1 cellular context compared by ENCODE assay signal in genomic region chr6:49462927-49463611, GRCh38.
TF ChIP-seq lines count a peak whose summit lies in the region.

Gene CENPQ (plus strand): TSS chr6:49463370. CDS start chr6:49470177, 6,807 bp downstream.
Gene MMUT (minus strand): TSS chr6:49463253. CDS start chr6:49459466, 3,787 bp downstream.

TF ChIP-seq in K562, 482 proteins besides CTCF, POLR2A, EP300 and RAD21 (continued from another document and continues in another):
- peak; percentile 59 to 75 for TF ChIP-seq NRF1 (conservative IDR thresholded peaks at IDR 0.05 in 1 of 2, IDR thresholded peaks at IDR 0.05 in 1 of 2)
- TF ChIP-seq MEF2D (tag; conservative IDR thresholded peaks at IDR 0.05; ENCODE audit: low read depth), result no peak
- TF ChIP-seq TOE1 (IDR thresholded peaks at IDR 0.05; ENCODE audit: borderline replicate concordance), result 0 out of 2 replicates have a peak, but pooled peaks have one; percentile 13
- peak; percentile 91; the same call in 1 of the 2 replicates for TF ChIP-seq TOE1 (CRISPR knock-in tag; IDR thresholded peaks at IDR 0.05; ENCODE audit: borderline replicate concordance, low read depth)
- TF ChIP-seq JUND (IDR thresholded peaks at IDR 0.05; ENCODE audit: borderline replicate concordance, low read depth, low read length), result peak; percentile 83
- peak; percentile 69; the same call in 1 of the 3 replicates for TF ChIP-seq JUND (tag; IDR thresholded peaks at IDR 0.05; ENCODE audit: borderline replicate concordance, low read depth, low read length)
- no peak for TF ChIP-seq ZFP1 (CRISPR knock-in tag; IDR thresholded peaks at IDR 0.05)
- TF ChIP-seq, protein P1, sequence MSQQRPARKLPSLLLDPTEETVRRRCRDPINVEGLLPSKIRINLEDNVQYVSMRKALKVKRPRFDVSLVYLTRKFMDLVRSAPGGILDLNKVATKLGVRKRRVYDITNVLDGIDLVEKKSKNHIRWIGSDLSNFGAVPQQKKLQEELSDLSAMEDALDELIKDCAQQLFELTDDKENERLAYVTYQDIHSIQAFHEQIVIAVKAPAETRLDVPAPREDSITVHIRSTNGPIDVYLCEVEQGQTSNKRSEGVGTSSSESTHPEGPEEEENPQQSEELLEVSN (IDR thresholded peaks at IDR 0.05; ENCODE audit: borderline replicate concordance in 1 of 2, extremely low read depth in 1 of 2, insufficient read depth in 1 of 2, insufficient read length in 1 of 2, low read depth in 1 of 2, low read length in 1 of 2, poor library complexity in 1 of 2, severe bottlenecking in 1 of 2), result peak; percentile 53 to 54
- peak; percentile 86 for TF ChIP-seq LCOR (CRISPR knock-in tag; IDR thresholded peaks at IDR 0.05)
- peak; percentile 7; the same call in 1 of the 2 replicates for TF ChIP-seq HLTF (IDR thresholded peaks at IDR 0.05)
- TF ChIP-seq CBX2 (IDR thresholded peaks at IDR 0.05; ENCODE audit: insufficient read depth, low read length, poor library complexity, severe bottlenecking), result no peak
- no peak for TF ChIP-seq GTF2A2 (tag; IDR thresholded peaks at IDR 0.05)
- TF ChIP-seq, protein P2, sequence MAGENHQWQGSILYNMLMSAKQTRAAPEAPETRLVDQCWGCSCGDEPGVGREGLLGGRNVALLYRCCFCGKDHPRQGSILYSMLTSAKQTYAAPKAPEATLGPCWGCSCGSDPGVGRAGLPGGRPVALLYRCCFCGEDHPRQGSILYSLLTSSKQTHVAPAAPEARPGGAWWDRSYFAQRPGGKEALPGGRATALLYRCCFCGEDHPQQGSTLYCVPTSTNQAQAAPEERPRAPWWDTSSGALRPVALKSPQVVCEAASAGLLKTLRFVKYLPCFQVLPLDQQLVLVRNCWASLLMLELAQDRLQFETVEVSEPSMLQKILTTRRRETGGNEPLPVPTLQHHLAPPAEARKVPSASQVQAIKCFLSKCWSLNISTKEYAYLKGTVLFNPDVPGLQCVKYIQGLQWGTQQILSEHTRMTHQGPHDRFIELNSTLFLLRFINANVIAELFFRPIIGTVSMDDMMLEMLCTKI (IDR thresholded peaks at IDR 0.05; ENCODE audit: partially characterized antibody), result no peak
- no peak for TF ChIP-seq CREB3 (tag; conservative IDR thresholded peaks at IDR 0.05; ENCODE audit: low read depth)
- TF ChIP-seq SAFB2 (IDR thresholded peaks at IDR 0.05; ENCODE audit: borderline replicate concordance, low read depth, low read length, severe bottlenecking), result no peak
- TF ChIP-seq ETV1 (tag; conservative IDR thresholded peaks at IDR 0.05; ENCODE audit: low read depth), result peak; percentile 75
- no peak for TF ChIP-seq NFIX (CRISPR knock-in tag; IDR thresholded peaks at IDR 0.05; ENCODE audit: low read depth)
- no peak for TF ChIP-seq SMAD3 (CRISPR knock-in tag; conservative IDR thresholded peaks at IDR 0.05)
- no peak for TF ChIP-seq HEY1 (CRISPR knock-in tag; IDR thresholded peaks at IDR 0.05; ENCODE audit: borderline replicate concordance)
- no peak for TF ChIP-seq CREBBP (IDR thresholded peaks at IDR 0.05; ENCODE audit: low read depth, low read length)
- TF ChIP-seq ZNF609 (CRISPR knock-in tag; IDR thresholded peaks at IDR 0.05; ENCODE audit: borderline replicate concordance), result 0 out of 2 replicates have a peak, but pooled peaks have one; percentile 45
- no peak for TF ChIP-seq ZNF280A (IDR thresholded peaks at IDR 0.05; ENCODE audit: low read depth, partially characterized antibody)
- peak; percentile 99 for TF ChIP-seq ELF1 (tag; IDR thresholded peaks at IDR 0.05)
- no peak for TF ChIP-seq NFXL1 (CRISPR knock-in tag; IDR thresholded peaks at IDR 0.05)
- no peak for TF ChIP-seq SMARCE1 (IDR thresholded peaks at IDR 0.05)
- TF ChIP-seq MAZ (CRISPR knock-in tag; conservative IDR thresholded peaks at IDR 0.05 in 1 of 2, IDR thresholded peaks at IDR 0.05 in 1 of 2), result peak; percentile 60 to 84; a peak in 3 of 4 replicates
- TF ChIP-seq DACH1 (IDR thresholded peaks at IDR 0.05; ENCODE audit: partially characterized antibody), result no peak
- no peak for TF ChIP-seq HSF4 (CRISPR knock-in tag; IDR thresholded peaks at IDR 0.05; ENCODE audit: borderline replicate concordance)
- TF ChIP-seq NCOR1 (IDR thresholded peaks at IDR 0.05), result peak; percentile 33; the same call in 1 of the 2 replicates
- no peak for TF ChIP-seq KDM1A (IDR thresholded peaks at IDR 0.05)
- TF ChIP-seq RFX7 (CRISPR knock-in tag; IDR thresholded peaks at IDR 0.05), result no peak
- TF ChIP-seq NFE2 (IDR thresholded peaks at IDR 0.05; ENCODE audit: low read depth), result peak; percentile 3; the same call in 1 of the 2 replicates
- TF ChIP-seq, protein P3, sequence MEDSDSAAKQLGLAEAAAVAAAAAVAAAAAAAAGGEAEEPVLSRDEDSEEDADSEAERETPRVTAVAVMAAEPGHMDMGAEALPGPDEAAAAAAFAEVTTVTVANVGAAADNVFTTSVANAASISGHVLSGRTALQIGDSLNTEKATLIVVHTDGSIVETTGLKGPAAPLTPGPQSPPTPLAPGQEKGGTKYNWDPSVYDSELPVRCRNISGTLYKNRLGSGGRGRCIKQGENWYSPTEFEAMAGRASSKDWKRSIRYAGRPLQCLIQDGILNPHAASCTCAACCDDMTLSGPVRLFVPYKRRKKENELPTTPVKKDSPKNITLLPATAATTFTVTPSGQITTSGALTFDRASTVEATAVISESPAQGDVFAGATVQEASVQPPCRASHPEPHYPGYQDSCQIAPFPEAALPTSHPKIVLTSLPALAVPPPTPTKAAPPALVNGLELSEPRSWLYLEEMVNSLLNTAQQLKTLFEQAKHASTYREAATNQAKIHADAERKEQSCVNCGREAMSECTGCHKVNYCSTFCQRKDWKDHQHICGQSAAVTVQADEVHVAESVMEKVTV (CRISPR knock-in tag; IDR thresholded peaks at IDR 0.05), result no peak
- TF ChIP-seq, protein P4, sequence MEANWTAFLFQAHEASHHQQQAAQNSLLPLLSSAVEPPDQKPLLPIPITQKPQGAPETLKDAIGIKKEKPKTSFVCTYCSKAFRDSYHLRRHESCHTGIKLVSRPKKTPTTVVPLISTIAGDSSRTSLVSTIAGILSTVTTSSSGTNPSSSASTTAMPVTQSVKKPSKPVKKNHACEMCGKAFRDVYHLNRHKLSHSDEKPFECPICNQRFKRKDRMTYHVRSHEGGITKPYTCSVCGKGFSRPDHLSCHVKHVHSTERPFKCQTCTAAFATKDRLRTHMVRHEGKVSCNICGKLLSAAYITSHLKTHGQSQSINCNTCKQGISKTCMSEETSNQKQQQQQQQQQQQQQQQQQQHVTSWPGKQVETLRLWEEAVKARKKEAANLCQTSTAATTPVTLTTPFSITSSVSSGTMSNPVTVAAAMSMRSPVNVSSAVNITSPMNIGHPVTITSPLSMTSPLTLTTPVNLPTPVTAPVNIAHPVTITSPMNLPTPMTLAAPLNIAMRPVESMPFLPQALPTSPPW (CRISPR knock-in tag; IDR thresholded peaks at IDR 0.05), result peak; percentile 84
- TF ChIP-seq ZBTB33 (CRISPR knock-in tag; IDR thresholded peaks at IDR 0.05), result no peak
- TF ChIP-seq, protein P5, sequence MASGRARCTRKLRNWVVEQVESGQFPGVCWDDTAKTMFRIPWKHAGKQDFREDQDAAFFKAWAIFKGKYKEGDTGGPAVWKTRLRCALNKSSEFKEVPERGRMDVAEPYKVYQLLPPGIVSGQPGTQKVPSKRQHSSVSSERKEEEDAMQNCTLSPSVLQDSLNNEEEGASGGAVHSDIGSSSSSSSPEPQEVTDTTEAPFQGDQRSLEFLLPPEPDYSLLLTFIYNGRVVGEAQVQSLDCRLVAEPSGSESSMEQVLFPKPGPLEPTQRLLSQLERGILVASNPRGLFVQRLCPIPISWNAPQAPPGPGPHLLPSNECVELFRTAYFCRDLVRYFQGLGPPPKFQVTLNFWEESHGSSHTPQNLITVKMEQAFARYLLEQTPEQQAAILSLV (tag; IDR thresholded peaks at IDR 0.05), result no peak
- TF ChIP-seq HMGN3 (IDR thresholded peaks at IDR 0.05; ENCODE audit: borderline replicate concordance, extremely low read depth, insufficient read length, low read depth, low read length), result peak; percentile 88
- peak; percentile 56 for TF ChIP-seq NEUROD1 (IDR thresholded peaks at IDR 0.05; ENCODE audit: borderline replicate concordance, low read depth, low read length, partially characterized antibody)
- no peak for TF ChIP-seq STAT6 (CRISPR knock-in tag; IDR thresholded peaks at IDR 0.05)
- TF ChIP-seq ARNT (IDR thresholded peaks at IDR 0.05), result no peak
